18 cellular contexts compared by ENCODE assay signal in genomic region chr5:89934069-89934468, GRCh38.
A peak's percentile ranks its signal among the peaks of the same experiment; 100 is the strongest.
DNase-seq lines count a peak whose midpoint lies in the region; ATAC-seq and TF ChIP-seq lines count a peak whose summit lies in the region.
"Had no signal": no experiment of that assay in that cellular context is flagged by ENCODE, and none has a peak within 500 bp of the region (broad histone marks: within the 10 kb centered on the region; RNA-seq: fewer than 3 reads in every experiment).

No MANE protein-coding gene starts in this region.

- no peaks in the 10 kb centered on the region for H3F3A ChIP-seq in MM.1S (ENCODE audit: insufficient read depth, low read length)

- H3K4me2 ChIP-seq in MM.1S (ENCODE audit: low read depth, low read length): 0 out of 2 replicates have a peak overlapping the region, but pooled peaks have one; percentile 2
- H3K4me2 ChIP-seq: A549, BLaER1 had no signal

- no peak for TF ChIP-seq CTCF in MM.1S (IDR thresholded peaks at IDR 0.05; ENCODE audit: low read length)
- no peak for TF ChIP-seq CTCF in osteocyte (IDR thresholded peaks at IDR 0.05)

- no peaks in the 10 kb centered on the region for H3K9me2 ChIP-seq in MM.1S (replicated peaks; ENCODE audit: insufficient read depth, low read length)

- no peaks in the 10 kb centered on the region for H3K79me2 ChIP-seq in MM.1S (ENCODE audit: low read length)

- H3K4me3 Mint-ChIP-seq in osteocyte (ENCODE audit: unreplicated experiment): no peak overlapping the region

- no peaks in the 10 kb centered on the region for H3K27me3 Mint-ChIP-seq in osteocyte (ENCODE audit: unreplicated experiment)

- H3K27ac ChIP-seq in MM.1S (ENCODE audit: low read length): no peak overlapping the region
- H3K27ac ChIP-seq: A549, BLaER1, spleen had no signal

- H3K4me1 ChIP-seq in MM.1S (ENCODE audit: low read length) (peaks cover 8% of the 10 kb centered on the region; the same call in 1 of the 2 replicates), HAP-1 (peaks cover 12% of the 10 kb centered on the region)
- H3K4me1 ChIP-seq: A549, BLaER1, spleen had no signal

- H3K9me3 ChIP-seq in MM.1S (replicated peaks; ENCODE audit: insufficient read depth, low read length): no peaks in the 10 kb centered on the region
- no peaks in the 10 kb centered on the region for H3K9me3 ChIP-seq in HAP-1
- H3K9me3 ChIP-seq: A549, BLaER1, spleen had no signal

- H3K27me3 ChIP-seq in MM.1S (replicated peaks; ENCODE audit: insufficient read depth, low read length) (peaks cover 19% of the 10 kb centered on the region), HAP-1 (ENCODE audit: low read depth) (no peaks in the 10 kb centered on the region)
- H3K27me3 ChIP-seq: BLaER1, spleen had no signal

- H3K9me3 Mint-ChIP-seq in osteocyte (ENCODE audit: unreplicated experiment): peaks cover 4% of the 10 kb centered on the region

- no peak overlapping the region for H3K9ac ChIP-seq in MM.1S (ENCODE audit: low read length)
- H3K9ac ChIP-seq: BLaER1 had no signal

- ATAC-seq in GM18502 (IDR thresholded peaks at IDR 0.05; ENCODE audit: poor library complexity, unreplicated experiment): peak; percentile 61
- ATAC-seq in GM21515 (IDR thresholded peaks at IDR 0.05; ENCODE audit: unreplicated experiment): peak; percentile 46
- peak; percentile 56 for ATAC-seq in HG02938 (IDR thresholded peaks at IDR 0.05; ENCODE audit: unreplicated experiment)
- no peak for ATAC-seq in HG03175 (IDR thresholded peaks at IDR 0.05; ENCODE audit: unreplicated experiment)
- no peak for ATAC-seq in GM21360 (IDR thresholded peaks at IDR 0.05; ENCODE audit: unreplicated experiment)
- ATAC-seq: A549 had no signal

- H4K20me1 ChIP-seq in MM.1S (ENCODE audit: insufficient read depth, low read length): no peaks in the 10 kb centered on the region
- H4K20me1 ChIP-seq: BLaER1 had no signal

- H2AFZ ChIP-seq in MM.1S (ENCODE audit: low read length): no peak overlapping the region

- H3K36me3 Mint-ChIP-seq in osteocyte (ENCODE audit: unreplicated experiment): no peaks in the 10 kb centered on the region

- in situ Hi-C loops in HAP-1 (cut with MboI; ENCODE audit: low sequenced_read_pairs): no loop called here

- H3K4me3 ChIP-seq in MM.1S (ENCODE audit: low read length) (no peak overlapping the region), HAP-1 (no peak overlapping the region)
- H3K4me3 ChIP-seq: A549, BLaER1, spleen had no signal

- peaks cover 30% of the 10 kb centered on the region for H3K4me1 Mint-ChIP-seq in osteocyte (ENCODE audit: unreplicated experiment)

- no peak overlapping the region for H3K27ac Mint-ChIP-seq in osteocyte (ENCODE audit: unreplicated experiment)

- DNase-seq in MM.1S: peak; percentile 48
- no peak for DNase-seq in HAP-1 (ENCODE audit: low spot score in 2 of 2)
- no peak for DNase-seq in osteocyte (ENCODE audit: extremely low spot score, unreplicated experiment)
- DNase-seq: activated CD4-positive, alpha-beta T cell treated with anti-CD3 and anti-CD28 coated beads for 48 hours; activated effector memory CD4-positive, alpha-beta T cell treated with Interleukin-2 at 50 U/mL for 16 hours; dermis blood vessel endothelial cell; NCI-H1092; NCI-H2029; NCI-H446; spleen; stimulated activated CD4-positive, alpha-beta T cell treated with anti-CD3 and anti-CD28 coated beads, Interleukin-4, amount 100 ng/mL, for 4 hours had no signal

- H3K36me3 ChIP-seq in MM.1S (replicated peaks; ENCODE audit: insufficient read depth, low read length) (no peaks in the 10 kb centered on the region), HAP-1 (replicated peaks) (no peaks in the 10 kb centered on the region)
- H3K36me3 ChIP-seq: BLaER1, spleen had no signal

Comparison
In these comparisons a context has a peak if more than half of its experiments do, and no peak if none do; other contexts are left out.
1. ATAC-seq: peak in GM18502 (single experiment), GM21515 (single experiment) and HG02938 (single experiment); none in HG03175 (single experiment) and GM21360 (single experiment).